ENCODE assay signal across 5 cellular contexts in genomic region chr2:29452036-29452435, GRCh38.
"Had no signal": no experiment of that assay in that cellular context is flagged by ENCODE, and none has a peak within 500 bp of the region (broad histone marks: within the 10 kb centered on the region; RNA-seq: fewer than 3 reads in every experiment).

No MANE protein-coding gene starts in this region.

- DNase-seq: IMR-90, KBM-7, KG1 had no signal

- H3K4me3 ChIP-seq: K562 had no signal

- H3K27ac ChIP-seq: HL-60 had no signal
